ENCODE assay signal across 8 cellular contexts in genomic region chr16:71484006-71484893, GRCh38. TPM values are rescaled to one million over a fixed set of nuclear protein-coding genes. Genes with fewer than 3 reads are reported as not detected.
DNase-seq lines count a peak whose midpoint lies in the region; ATAC-seq, FAIRE-seq and TF ChIP-seq lines count a peak whose summit lies in the region.

No MANE protein-coding gene starts in this region.

- H3K4me3 ChIP-seq in body of pancreas (peak overlapping the region; percentile 71 to 83), iPS DF 6.9 (ENCODE audit: low read length) (peak overlapping the region; percentile 97), sigmoid colon (peak overlapping the region; percentile 78 to 91 (median 84))

- TF ChIP-seq CTCF in body of pancreas (IDR thresholded peaks at IDR 0.05): peak in 1 of 7 experiments; percentile 4
- no peak for TF ChIP-seq CTCF in sigmoid colon (IDR thresholded peaks at IDR 0.05)

- TF ChIP-seq POLR2A in body of pancreas (IDR thresholded peaks at IDR 0.05) (peak; percentile 42 to 82 (median 80)), sigmoid colon (IDR thresholded peaks at IDR 0.05) (peak; percentile 46 to 65)

- ATAC-seq in GM18511 (IDR thresholded peaks at IDR 0.05; ENCODE audit: unreplicated experiment) (peak; percentile 96), HG03025 (IDR thresholded peaks at IDR 0.05; ENCODE audit: low FRiP score, unreplicated experiment) (peak; percentile 93), body of pancreas (peak; percentile 96)

- H3K27me3 ChIP-seq in body of pancreas (no peaks in the 10 kb centered on the region), iPS DF 6.9 (ENCODE audit: control insufficient read depth, insufficient read depth, low read length) (no peaks in the 10 kb centered on the region), sigmoid colon (no peaks in the 10 kb centered on the region)

- 0 to 1% methylated on average over 14 to 44 of the region's 44 CpGs for WGBS in body of pancreas, 2 donors
- no CpG with 5 or more reads among the region's 44 CpGs for WGBS in iPS DF 6.9 (ENCODE audit: insufficient coverage, insufficient read length)
- 0 to 1% methylated on average over 44 of the region's 44 CpGs for WGBS in sigmoid colon, 2 donors

- peak; percentile 67 to 85 for DNase-seq in NCI-H2081 (lab: John Stamatoyannopoulos, UW)
- peak; percentile 83 to 91 (median 86) for DNase-seq in body of pancreas
- no peak for DNase-seq in iPS DF 6.9 (ENCODE audit: low read depth, low spot score)
- DNase-seq in sigmoid colon: peak; percentile 94
- no peak for DNase-seq in cortex of kidney (lab: John Stamatoyannopoulos, UW)

- H3K9me3 ChIP-seq in body of pancreas (no peaks in the 10 kb centered on the region), iPS DF 6.9 (ENCODE audit: control insufficient read depth, insufficient read depth, low read length) (no peaks in the 10 kb centered on the region), sigmoid colon (no peaks in the 10 kb centered on the region)

- intact Hi-C loops in body of pancreas (cut with DNase I) (no loop called here), sigmoid colon (cut with DNase I) (loop anchor here (1.0 to 10.0 kb wide), 3 partner anchors 22 to 241 kb away; partner anchors contain the start of genes CMTR2, PHLPP2 and ZNF23)

- peak in 1 of 4 donors; percentile 44 for TF ChIP-seq EP300 in sigmoid colon (IDR thresholded peaks at IDR 0.05)

- H3K36me3 ChIP-seq in body of pancreas (replicated peaks in 1 of 2; ENCODE audit: insufficient read depth in 1 of 2, low read depth in 2 of 2) (no peaks in the 10 kb centered on the region), iPS DF 6.9 (ENCODE audit: control insufficient read depth, insufficient read depth, low read length) (no peaks in the 10 kb centered on the region), sigmoid colon (peaks cover 0 to 6% (median 0%) of the 10 kb centered on the region in 4 donors)

- H3K4me1 ChIP-seq in body of pancreas (peaks cover 7% of the 10 kb centered on the region), iPS DF 6.9 (ENCODE audit: control insufficient read depth, insufficient read depth, low read length) (no peaks in the 10 kb centered on the region), sigmoid colon (peaks cover 0 to 12% (median 7%) of the 10 kb centered on the region in 4 donors)

- peak; percentile 61 for FAIRE-seq in TTC549 (lab: Jason Lieb, UNC)

- peak overlapping the region; percentile 77 to 95 (median 87) for H3K27ac ChIP-seq in body of pancreas
- H3K27ac ChIP-seq in iPS DF 6.9 (ENCODE audit: low read length): no peak overlapping the region
- H3K27ac ChIP-seq in sigmoid colon: peak overlapping the region; percentile 95 to 98 (median 96)

RNA-seq across cellular contexts. Expression of gene ZNF19, which starts 4.9 kb away (rescaled TPM):
- total RNA-seq in body of pancreas (1 to 10 TPM; 3.6 to 5.9 TPM), sigmoid colon (1 to 10 TPM; 5.2 to 7.4 (median 6.0) TPM)
- polyA plus RNA-seq in sigmoid colon: 1 to 10 TPM; 2.3 to 2.4 (median 2.4) TPM

RNA-seq across cellular contexts. Expression of gene ZNF23, which starts 22.2 kb away (rescaled TPM):
- total RNA-seq in body of pancreas (1 to 10 TPM; 4.4 to 5.3 TPM), sigmoid colon (10 to 100 TPM in 1 of 4 donors, 1 to 10 TPM in 3; 3.9 to 11.6 (median 7.5) TPM)
- polyA plus RNA-seq in sigmoid colon: 1 to 10 TPM; 3.0 to 5.4 (median 5.3) TPM

RNA-seq across cellular contexts. Expression of gene CHST4, which starts 42.0 kb away (rescaled TPM):
- total RNA-seq in body of pancreas (10 to 100 TPM; 21.8 to 23.4 TPM), sigmoid colon (not detected)
- polyA plus RNA-seq in sigmoid colon: under 1 TPM in 1 of 3 donors, not detected in 2; 0.07 TPM

RNA-seq across cellular contexts. Expression of gene TLE7, which starts 42.4 kb away (rescaled TPM):
- total RNA-seq in body of pancreas: not detected
- not detected for total RNA-seq in sigmoid colon
- polyA plus RNA-seq in sigmoid colon: not detected

Comparison
In these comparisons a context has a peak if more than half of its experiments do, and no peak if none do; other contexts are left out.
1. DNase-seq: peak in NCI-H2081 (2 of 2), body of pancreas (4 of 4) and sigmoid colon (single experiment); none in iPS DF 6.9 (single experiment) and cortex of kidney (single experiment).
2. RNA of gene CHST4, which starts 42.0 kb away (total RNA-seq): 21.8 to 23.4 TPM in body of pancreas; not detected in sigmoid colon; every median in the first group is over 10 times any median in the second.
3. Peak in every context shown above with its lines, with median percentiles within 50 percentile points of each other: ATAC-seq and H3K4me3 ChIP-seq.